17 cellular contexts compared by ENCODE assay signal in genomic region chr12:50218386-50218785, GRCh38. TPM values are rescaled to one million over a fixed set of nuclear protein-coding genes. Genes with fewer than 3 reads are reported as not detected.
DNase-seq lines count a peak whose midpoint lies in the region; ATAC-seq, FAIRE-seq and TF ChIP-seq lines count a peak whose summit lies in the region.
"Had no signal": no experiment of that assay in that cellular context is flagged by ENCODE, and none has a peak within 500 bp of the region (broad histone marks: within the 10 kb centered on the region; RNA-seq: fewer than 3 reads in every experiment).

No MANE protein-coding gene starts in this region.

- no peaks in the 10 kb centered on the region for H3K9me3 Mint-ChIP-seq in naive thymus-derived CD4-positive, alpha-beta T cell
- H3K9me3 Mint-ChIP-seq: activated naive CD8-positive, alpha-beta T cell treated with anti-CD3 and anti-CD28 coated beads, Interleukin-2, amount 10 ng/mL, durations not matched to agents 7 days and 5 days had no signal

- peak overlapping the region; percentile 35 for H2AK5ac ChIP-seq in trophoblast cell (ENCODE audit: low read length)

- H3K4ac ChIP-seq in trophoblast cell (ENCODE audit: low read depth, low read length), result peak overlapping the region; percentile 98

- H3K36me3 ChIP-seq in SK-N-SH (replicated peaks in 1 of 2; ENCODE audit: control insufficient read depth in 1 of 2, insufficient read depth in 2 of 2, low read length in 1 of 2), result peaks cover 10 to 33% of the 10 kb centered on the region in 2 experiments
- peaks cover 4% of the 10 kb centered on the region for H3K36me3 ChIP-seq in bronchial epithelial cell (ENCODE audit: control insufficient read depth, insufficient read depth, low read length)
- peaks cover 11 to 18% of the 10 kb centered on the region in 2 experiments for H3K36me3 ChIP-seq in trophoblast cell (ENCODE audit: control insufficient read depth in 1 of 2, insufficient read depth in 2 of 2, low read length in 2 of 2)
- H3K36me3 ChIP-seq in naive thymus-derived CD4-positive, alpha-beta T cell (ENCODE audit: control insufficient read depth in 2 of 3, insufficient read depth in 3 of 3, low read length in 3 of 3), result no peaks in the 10 kb centered on the region

- no peaks in the 10 kb centered on the region for H3K9me2 ChIP-seq in SK-N-SH

- whole genome bisulfite sequencing in SK-N-SH (ENCODE audit: low lambda C conversion rate), result 88% methylated on average over 4 of the region's 4 CpGs
- no CpG with 5 or more reads among the region's 4 CpGs for WGBS in trophoblast cell (ENCODE audit: extremely low coverage, insufficient coverage, insufficient read length)

- H3K27ac ChIP-seq in SK-N-SH (ENCODE audit: low read depth in 2 of 2, low read length in 1 of 2), result no peak overlapping the region; a peak in 1 of 4 replicates
- H3K27ac ChIP-seq in trophoblast cell (ENCODE audit: low read depth, low read length), result no peak overlapping the region
- H3K27ac ChIP-seq in naive thymus-derived CD4-positive, alpha-beta T cell (ENCODE audit: low read depth, low read length), result no peak overlapping the region
- H3K27ac ChIP-seq: 22Rv1, VCaP had no signal

- no peak overlapping the region for H3K18ac ChIP-seq in trophoblast cell (ENCODE audit: low read length)

- no peak overlapping the region for H2BK120ac ChIP-seq in trophoblast cell (ENCODE audit: insufficient read depth, low read length, poor library complexity)

- CTCF ChIA-PET in SK-N-SH (lab: Yijun Ruan, JAX), result interaction anchor here (0.7 to 2.4 kb wide), 2 partner anchors 15 to 96 kb away, joined by 3 to 5 read pairs; no protein-coding TSS in a partner anchor
- CTCF ChIA-PET in naive thymus-derived CD4-positive, alpha-beta T cell (lab: Charles Lee), result no interaction called here

- intact Hi-C loops in naive thymus-derived CD4-positive, alpha-beta T cell (cut with micrococcal nuclease), result no loop called here

- no peak overlapping the region for H2AFZ ChIP-seq in SK-N-SH (ENCODE audit: low read depth)
- no peak overlapping the region for H2AFZ ChIP-seq in trophoblast cell (ENCODE audit: insufficient read depth, low read length, poor library complexity)

- DNase-seq in SK-N-SH (no peak), M059J (ENCODE audit: low read depth) (peak; percentile 93), bronchial epithelial cell (ENCODE audit: low read depth) (peak; percentile 94), trophoblast cell (peak; percentile 92 to 95), SK-N-DZ (ENCODE audit: low spot score) (no peak)
- no peak for DNase-seq in naive thymus-derived CD4-positive, alpha-beta T cell
- DNase-seq: activated naive CD8-positive, alpha-beta T cell treated with anti-CD3 and anti-CD28 coated beads, Interleukin-2, amount 10 ng/mL, durations not matched to agents 7 days and 5 days; COR-L47; NCI-H187; NCI-H526; SHP77 had no signal

- TF ChIP-seq CTCF in SK-N-SH (IDR thresholded peaks at IDR 0.05) (no peak), bronchial epithelial cell (IDR thresholded peaks at IDR 0.05; ENCODE audit: insufficient read depth, low read length, severe bottlenecking) (no peak)

- no peak overlapping the region for H4K91ac ChIP-seq in trophoblast cell (ENCODE audit: low read depth, low read length)

- H2BK12ac ChIP-seq in trophoblast cell (ENCODE audit: low read length), result no peak overlapping the region

- peaks cover 16% of the 10 kb centered on the region for H3K79me1 ChIP-seq in trophoblast cell (ENCODE audit: low read length)

- peaks cover 6 to 8% of the 10 kb centered on the region in 2 experiments for H3K4me1 ChIP-seq in SK-N-SH (ENCODE audit: control insufficient read depth in 1 of 2, insufficient read depth in 2 of 2, low read depth in 1 of 2, low read length in 1 of 2)
- H3K4me1 ChIP-seq in trophoblast cell (ENCODE audit: control insufficient read depth in 1 of 2, insufficient read depth in 2 of 2, low read length in 2 of 2), result peaks cover 8 to 9% of the 10 kb centered on the region in 2 experiments
- peaks cover 11 to 23% of the 10 kb centered on the region in 2 donors for H3K4me1 ChIP-seq in naive thymus-derived CD4-positive, alpha-beta T cell (ENCODE audit: control insufficient read depth in 2 of 2, insufficient read depth in 2 of 2, low read length in 2 of 2)

- H3K27ac Mint-ChIP-seq in naive thymus-derived CD4-positive, alpha-beta T cell, result peak overlapping the region in 4 of 9 donors; percentile 32 to 72 (median 56)
- H3K27ac Mint-ChIP-seq: activated naive CD8-positive, alpha-beta T cell treated with anti-CD3 and anti-CD28 coated beads, Interleukin-2, amount 10 ng/mL, durations not matched to agents 7 days and 5 days had no signal

- no peak for TF ChIP-seq RAD21 in SK-N-SH (IDR thresholded peaks at IDR 0.05; ENCODE audit: low read length)

- POLR2A ChIA-PET in SK-N-SH (lab: Yijun Ruan, JAX), result no interaction called here
- POLR2A ChIA-PET in naive thymus-derived CD4-positive, alpha-beta T cell (lab: Charles Lee), result no interaction called here

- H3K36me3 Mint-ChIP-seq in naive thymus-derived CD4-positive, alpha-beta T cell, result peaks cover 0 to 8% (median 4%) of the 10 kb centered on the region in 5 donors
- H3K36me3 Mint-ChIP-seq: activated naive CD8-positive, alpha-beta T cell treated with anti-CD3 and anti-CD28 coated beads, Interleukin-2, amount 10 ng/mL, durations not matched to agents 7 days and 5 days had no signal

- H3K9ac ChIP-seq in SK-N-SH (no peak overlapping the region), trophoblast cell (ENCODE audit: low read length) (no peak overlapping the region)

- no peak overlapping the region for H3K23ac ChIP-seq in trophoblast cell (ENCODE audit: low read length)

- H3K4me1 Mint-ChIP-seq in naive thymus-derived CD4-positive, alpha-beta T cell, result peaks cover 14 to 58% (median 44%) of the 10 kb centered on the region in 7 donors

- H3K4me3 Mint-ChIP-seq in naive thymus-derived CD4-positive, alpha-beta T cell, result no peak overlapping the region
- H3K4me3 Mint-ChIP-seq: activated naive CD8-positive, alpha-beta T cell treated with anti-CD3 and anti-CD28 coated beads, Interleukin-2, amount 10 ng/mL, durations not matched to agents 7 days and 5 days had no signal

- no peak overlapping the region for H4K8ac ChIP-seq in trophoblast cell (ENCODE audit: low read depth, low read length)

- peak overlapping the region in 1 of 2 experiments; percentile 71; a peak in 1 of 4 replicates for H3K4me3 ChIP-seq in SK-N-SH (ENCODE audit: low read depth in 2 of 2, low read length in 1 of 2)
- H3K4me3 ChIP-seq in bronchial epithelial cell (ENCODE audit: low read depth, low read length), result no peak overlapping the region
- no peak overlapping the region for H3K4me3 ChIP-seq in trophoblast cell (ENCODE audit: low read depth, low read length)
- no peak overlapping the region for H3K4me3 ChIP-seq in naive thymus-derived CD4-positive, alpha-beta T cell (ENCODE audit: low read length)
- H3K4me3 ChIP-seq: lung had no signal

- H4K20me1 ChIP-seq in SK-N-SH (ENCODE audit: insufficient read depth), result peaks cover 8% of the 10 kb centered on the region

- no peak overlapping the region for H3K14ac ChIP-seq in trophoblast cell (ENCODE audit: low read length)

- no peak overlapping the region for H4K12ac ChIP-seq in trophoblast cell (ENCODE audit: low read depth, low read length)

- H3K27me3 ChIP-seq in SK-N-SH (ENCODE audit: insufficient read depth), result no peaks in the 10 kb centered on the region
- no peaks in the 10 kb centered on the region for H3K27me3 ChIP-seq in bronchial epithelial cell (ENCODE audit: control insufficient read depth, insufficient read depth, low read length)
- H3K27me3 ChIP-seq in trophoblast cell (ENCODE audit: insufficient read depth, low read length), result no peaks in the 10 kb centered on the region
- no peaks in the 10 kb centered on the region for H3K27me3 ChIP-seq in naive thymus-derived CD4-positive, alpha-beta T cell (ENCODE audit: control insufficient read depth in 2 of 2, insufficient read depth in 2 of 2, low read length in 2 of 2)

- H3K79me2 ChIP-seq in SK-N-SH (ENCODE audit: insufficient read depth), result peaks cover 100% of the 10 kb centered on the region
- H3K79me2 ChIP-seq in trophoblast cell (ENCODE audit: control insufficient read depth, insufficient read depth, low read length, poor library complexity), result peaks cover 33% of the 10 kb centered on the region

- FAIRE-seq in bronchial epithelial cell (lab: Jason Lieb, UNC), result no peak
- FAIRE-seq: colon had no signal

- H3F3A ChIP-seq in SK-N-SH (replicated peaks; ENCODE audit: insufficient read depth), result peaks cover 58% of the 10 kb centered on the region

- H2BK5ac ChIP-seq in trophoblast cell (ENCODE audit: low read depth, low read length, poor library complexity), result no peak overlapping the region

- H3K27me3 Mint-ChIP-seq in naive thymus-derived CD4-positive, alpha-beta T cell, result no peaks in the 10 kb centered on the region
- H3K27me3 Mint-ChIP-seq: activated naive CD8-positive, alpha-beta T cell treated with anti-CD3 and anti-CD28 coated beads, Interleukin-2, amount 10 ng/mL, durations not matched to agents 7 days and 5 days had no signal

- H3K4me2 ChIP-seq in SK-N-SH (peak overlapping the region; percentile 64), trophoblast cell (ENCODE audit: low read length) (peak overlapping the region; percentile 11)

- no peak for TF ChIP-seq EP300 in SK-N-SH (IDR thresholded peaks at IDR 0.05; ENCODE audit: borderline replicate concordance in 1 of 2, low read depth in 1 of 2, low read length in 1 of 2)

- H3K9me3 ChIP-seq in SK-N-SH, result no peaks in the 10 kb centered on the region
- no peaks in the 10 kb centered on the region for H3K9me3 ChIP-seq in trophoblast cell (ENCODE audit: insufficient read depth, low read depth, low read length)
- no peaks in the 10 kb centered on the region for H3K9me3 ChIP-seq in naive thymus-derived CD4-positive, alpha-beta T cell (ENCODE audit: control insufficient read depth in 2 of 3, low read length in 3 of 3)

- ATAC-seq in SK-N-SH treated with all-trans-retinoic acid at 6 μM for 48 hours (no peak), GM18520 (IDR thresholded peaks at IDR 0.05; ENCODE audit: unreplicated experiment) (no peak)
- no peak for ATAC-seq in naive thymus-derived CD4-positive, alpha-beta T cell

TF ChIP-seq in SK-N-SH, 30 proteins besides CTCF, POLR2A, EP300 and RAD21:
- TF ChIP-seq FOSL2 (IDR thresholded peaks at IDR 0.05; ENCODE audit: borderline replicate concordance, low read depth) (no peak), ELF1 (IDR thresholded peaks at IDR 0.05) (no peak)
TF ChIP-seq in SK-N-SH: peak in this region for 0.

RNA-seq across cellular contexts. Expression of gene CERS5, which starts 51.2 kb away (rescaled TPM):
- 56.9 and 68.3 TPM in 2 replicates for polyA plus RNA-seq in SK-N-SH (2012; rRNA removed)
- 53.7 and 58.9 TPM in 2 replicates for polyA plus RNA-seq in SK-N-SH (2012; cell fraction: cytosol; rRNA removed)
- 123 and 155 TPM in 2 replicates for polyA plus RNA-seq in SK-N-SH (2012; cell fraction: nucleus; rRNA removed)
- 26.1 and 28.9 TPM in 2 replicates for total RNA-seq in M059J (2014; rRNA removed; shearing (Covaris generic))
- total RNA-seq in bronchial epithelial cell, result 21.9 and 30.3 TPM in 2 replicates
- polyA plus RNA-seq in trophoblast cell (2013), result 35.0 and 37.2 TPM in 2 replicates
- 26.2 and 36.2 TPM in 2 replicates for polyA plus RNA-seq in SK-N-DZ (2014; cell fraction: cytosol; rRNA removed)
- 34.9 and 42.6 TPM in 2 replicates for polyA plus RNA-seq in SK-N-DZ (2014; cell fraction: nucleus; rRNA removed)
- total RNA-seq in naive thymus-derived CD4-positive, alpha-beta T cell, result 10 to 100 TPM; 41.0 to 52.2 (median 47.7) TPM
- polyA plus RNA-seq in naive thymus-derived CD4-positive, alpha-beta T cell, result 10 to 100 TPM; 33.7 to 38.1 TPM

Comparison
In these comparisons a context has a peak if more than half of its experiments do, and no peak if none do; other contexts are left out.
1. DNase-seq: peak in M059J (single experiment), bronchial epithelial cell (single experiment) and trophoblast cell (2 of 2); none in SK-N-SH (single experiment), SK-N-DZ (single experiment) and naive thymus-derived CD4-positive, alpha-beta T cell (0 of 9).